In the genomic region with DNA sequence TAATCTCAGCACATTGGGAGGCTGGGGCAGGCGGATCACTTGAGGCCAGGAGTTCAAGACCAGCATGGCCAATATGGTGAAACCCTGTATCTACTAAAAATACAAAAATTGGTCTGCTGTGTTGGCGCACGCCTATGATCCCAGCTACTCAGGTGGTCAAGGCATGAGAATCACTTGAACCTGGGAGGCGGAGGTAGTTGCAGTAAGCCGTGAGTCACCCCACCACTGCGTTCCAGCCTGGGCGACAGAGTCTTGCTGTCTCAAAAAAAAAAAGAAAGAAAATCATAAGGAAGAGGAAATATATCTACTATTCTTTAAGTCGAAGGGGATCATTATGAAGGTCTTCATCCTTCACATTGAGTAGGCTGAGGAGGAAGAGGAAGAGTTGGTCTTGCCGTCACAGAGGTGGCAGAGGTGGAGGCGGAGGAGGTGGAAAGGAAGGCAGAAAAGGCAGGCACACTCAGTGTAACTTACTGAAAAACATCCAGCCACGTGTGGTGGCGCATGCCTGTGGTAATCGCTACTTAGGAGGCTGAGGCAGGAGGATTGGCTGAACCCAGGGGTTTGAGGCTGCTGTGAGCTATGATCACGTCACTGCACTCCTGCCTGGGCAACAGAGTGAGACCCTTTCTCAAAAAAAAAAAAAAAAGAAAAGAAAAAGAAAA, we compare ENCODE assay signal across 13 cellular contexts. TPM values are rescaled to one million over a fixed set of nuclear protein-coding genes. Genes with fewer than 3 reads are reported as not detected.
A peak's percentile ranks its signal among the peaks of the same experiment; 100 is the strongest.
DNase-seq lines count a peak whose midpoint lies in the region; ATAC-seq and TF ChIP-seq lines count a peak whose summit lies in the region.
"Had no signal": no experiment of that assay in that cellular context is flagged by ENCODE, and none has a peak within 500 bp of the region (broad histone marks: within the 10 kb centered on the region; RNA-seq: fewer than 3 reads in every experiment).

No MANE protein-coding gene starts in this region.

- ATAC-seq in naive B cell (ENCODE audit: low read depth in 2 of 2) (no peak), GM21825 (IDR thresholded peaks at IDR 0.05; ENCODE audit: unreplicated experiment) (no peak), PC-3 (no peak)
- ATAC-seq: gastroesophageal sphincter had no signal

- peak; percentile 31 for DNase-seq in CD1c-positive myeloid dendritic cell (ENCODE audit: extremely low spot score)
- peak; percentile 78 for DNase-seq in activated naive CD4-positive, alpha-beta T cell treated with anti-CD3 and anti-CD28 coated beads for 36 hours
- DNase-seq in naive B cell = no peak
- DNase-seq in SKM-1 (lab: John Stamatoyannopoulos, UW; ENCODE audit: unreplicated experiment) = no peak
- DNase-seq in GM13977 (ENCODE audit: low spot score) = no peak
- DNase-seq in PC-3 = no peak
- DNase-seq: DND-41, SW 1271 had no signal

- H3K4me2 ChIP-seq in PC-3 (ENCODE audit: low read length) = no peak overlapping the region

- no peaks in the 10 kb centered on the region for H3K9me3 Mint-ChIP-seq in T-helper 1 cell treated with Interleukin-12 subunit alpha and Interleukin-12 subunit beta and Interleukin-4 antibody, amounts not matched to agents 30 μg/mL and 1 μg/mL, for 36 hours
- H3K9me3 Mint-ChIP-seq in activated naive CD4-positive, alpha-beta T cell treated with anti-CD3 and anti-CD28 coated beads for 36 hours = no peaks in the 10 kb centered on the region
- H3K9me3 Mint-ChIP-seq in naive B cell = no peaks in the 10 kb centered on the region

- no peak overlapping the region for H2AFZ ChIP-seq in PC-3 (ENCODE audit: low read length)

- H3K9me2 ChIP-seq in PC-3 (replicated peaks; ENCODE audit: low read length) = no peaks in the 10 kb centered on the region

- H3K27ac Mint-ChIP-seq in T-helper 1 cell treated with Interleukin-12 subunit alpha and Interleukin-12 subunit beta and Interleukin-4 antibody, amounts not matched to agents 30 μg/mL and 1 μg/mL, for 36 hours = peak overlapping the region; percentile 82
- peak overlapping the region; percentile 95 for H3K27ac Mint-ChIP-seq in activated naive CD4-positive, alpha-beta T cell treated with anti-CD3 and anti-CD28 coated beads for 36 hours
- H3K27ac Mint-ChIP-seq in naive B cell = peak overlapping the region in 5 of 6 donors; percentile 58 to 99 (median 95)

- peaks cover 12% of the 10 kb centered on the region; the same call in 1 of the 2 replicates for H4K20me1 ChIP-seq in PC-3 (ENCODE audit: low read length)

- no peak overlapping the region for H3K9ac ChIP-seq in PC-3 (ENCODE audit: low read length)

- H3K4me1 ChIP-seq in PC-3 (ENCODE audit: insufficient read depth, low read length) = no peaks in the 10 kb centered on the region

- peaks cover 29% of the 10 kb centered on the region for H3K79me2 ChIP-seq in PC-3 (ENCODE audit: low read length)

- no TSS peak for BruUV-seq in PC-3 (replicated peaks; lab: Mats Ljungman, UMichigan)

- intact Hi-C loops in activated naive CD4-positive, alpha-beta T cell treated with anti-CD3 and anti-CD28 coated beads for 36 hours (cut with micrococcal nuclease) = loop anchor here (1.0 kb wide), 1 partner anchor 8 kb away; no protein-coding TSS in a partner anchor
- intact Hi-C loops in PC-3 (cut with micrococcal nuclease) = no loop called here

- H3K27me3 Mint-ChIP-seq in T-helper 1 cell treated with Interleukin-12 subunit alpha and Interleukin-12 subunit beta and Interleukin-4 antibody, amounts not matched to agents 30 μg/mL and 1 μg/mL, for 36 hours (ENCODE audit: low read depth) = no peaks in the 10 kb centered on the region
- H3K27me3 Mint-ChIP-seq in activated naive CD4-positive, alpha-beta T cell treated with anti-CD3 and anti-CD28 coated beads for 36 hours (ENCODE audit: low read depth) = no peaks in the 10 kb centered on the region
- H3K27me3 Mint-ChIP-seq in naive B cell = no peaks in the 10 kb centered on the region

- H3K9me3 ChIP-seq in PC-3 (ENCODE audit: low read length) = no peaks in the 10 kb centered on the region
- H3K9me3 ChIP-seq: gastroesophageal sphincter, prostate gland had no signal

- H3K27ac ChIP-seq in PC-3 (ENCODE audit: low read length) = no peak overlapping the region
- H3K27ac ChIP-seq: gastroesophageal sphincter, prostate gland had no signal

- H3K36me3 ChIP-seq in PC-3 (ENCODE audit: low read depth, low read length) = peaks cover 9% of the 10 kb centered on the region; the same call in 1 of the 2 replicates

- no peaks in the 10 kb centered on the region for H3F3A ChIP-seq in PC-3 (ENCODE audit: low read length, unreplicated experiment)

- H3K4me3 Mint-ChIP-seq in T-helper 1 cell treated with Interleukin-12 subunit alpha and Interleukin-12 subunit beta and Interleukin-4 antibody, amounts not matched to agents 30 μg/mL and 1 μg/mL, for 36 hours = peak overlapping the region; percentile 63
- peak overlapping the region; percentile 19 for H3K4me3 Mint-ChIP-seq in activated naive CD4-positive, alpha-beta T cell treated with anti-CD3 and anti-CD28 coated beads for 36 hours
- peak overlapping the region in 7 of 8 donors; percentile 25 to 83 (median 48) for H3K4me3 Mint-ChIP-seq in naive B cell

- no peak overlapping the region for H3K4me3 ChIP-seq in PC-3 (ENCODE audit: low read length)
- H3K4me3 ChIP-seq: gastroesophageal sphincter, prostate gland had no signal

- in situ Hi-C loops in GM13977 (cut with MboI; ENCODE audit: low pct_unique_long_range_greater_than_20kb, low sequenced_read_pairs, unreplicated experiment) = no loop called here

- no peaks in the 10 kb centered on the region for H3K27me3 ChIP-seq in PC-3 (ENCODE audit: low read length)
- H3K27me3 ChIP-seq: gastroesophageal sphincter had no signal

- POLR2A ChIA-PET in PC-3 (lab: Charles Lee; ENCODE audit: unreplicated experiment) = interaction anchor here (0.6 kb wide), 1 partner anchor 658 kb away, joined by 3 read pairs; no protein-coding TSS in a partner anchor

- CTCF ChIA-PET in activated naive CD4-positive, alpha-beta T cell treated with anti-CD3 and anti-CD28 coated beads for 36 hours (lab: Charles Lee) = interaction anchor here (0.7 to 29.5 kb wide), 3 partner anchors 12 to 161 kb away, joined by 3 to 1193 read pairs (median 6); a partner anchor contains a TSS
- CTCF ChIA-PET in PC-3 (lab: Charles Lee) = no interaction called here

- TF ChIP-seq CTCF in GM13977 (IDR thresholded peaks at IDR 0.05; ENCODE audit: extremely low read depth, insufficient read depth, missing control alignments) (no peak), PC-3 (conservative IDR thresholded peaks at IDR 0.05; ENCODE audit: low read depth, low read length) (no peak)

- H3K36me3 Mint-ChIP-seq in T-helper 1 cell treated with Interleukin-12 subunit alpha and Interleukin-12 subunit beta and Interleukin-4 antibody, amounts not matched to agents 30 μg/mL and 1 μg/mL, for 36 hours (ENCODE audit: low read depth) = peaks cover 42% of the 10 kb centered on the region
- H3K36me3 Mint-ChIP-seq in activated naive CD4-positive, alpha-beta T cell treated with anti-CD3 and anti-CD28 coated beads for 36 hours (ENCODE audit: low read depth) = peaks cover 47% of the 10 kb centered on the region
- H3K36me3 Mint-ChIP-seq in naive B cell = peaks cover 0 to 20% of the 10 kb centered on the region in 2 donors

- peaks cover 65% of the 10 kb centered on the region for H3K4me1 Mint-ChIP-seq in T-helper 1 cell treated with Interleukin-12 subunit alpha and Interleukin-12 subunit beta and Interleukin-4 antibody, amounts not matched to agents 30 μg/mL and 1 μg/mL, for 36 hours (ENCODE audit: low read depth)
- H3K4me1 Mint-ChIP-seq in activated naive CD4-positive, alpha-beta T cell treated with anti-CD3 and anti-CD28 coated beads for 36 hours (ENCODE audit: low read depth) = peaks cover 86% of the 10 kb centered on the region
- peaks cover 73 to 89% (median 84%) of the 10 kb centered on the region in 3 donors for H3K4me1 Mint-ChIP-seq in naive B cell

RNA-seq across cellular contexts. Expression of a gene that starts 14.2 kb away (rescaled TPM):
- total RNA-seq in activated naive CD4-positive, alpha-beta T cell treated with anti-CD3 and anti-CD28 coated beads for 36 hours = 100 to 1,000 TPM; 272 to 282 TPM
- 100 to 1,000 TPM; 176 to 273 (median 216) TPM for polyA plus RNA-seq in naive B cell (ENCODE audit: low read depth in 6 of 6)
- total RNA-seq in PC-3 (2014; rRNA removed) = 38.0 and 50.3 TPM in 2 replicates

RNA-seq across cellular contexts. Expression of a gene that starts 16.5 kb away (rescaled TPM):
- not detected for total RNA-seq in activated naive CD4-positive, alpha-beta T cell treated with anti-CD3 and anti-CD28 coated beads for 36 hours
- not detected for polyA plus RNA-seq in naive B cell (ENCODE audit: low read depth in 6 of 6)
- total RNA-seq in PC-3 (2014; rRNA removed) = not detected in 2 replicates

RNA-seq across cellular contexts. Expression of a gene that starts 30.3 kb away (rescaled TPM):
- not detected for total RNA-seq in activated naive CD4-positive, alpha-beta T cell treated with anti-CD3 and anti-CD28 coated beads for 36 hours
- not detected for polyA plus RNA-seq in naive B cell (ENCODE audit: low read depth in 6 of 6)
- not detected in 2 replicates for total RNA-seq in PC-3 (2014; rRNA removed)
- total RNA-seq: activated CD8-positive, alpha-beta memory T cell treated with anti-CD3 and anti-CD28 coated beads for 36 hours; gastroesophageal sphincter had no signal

RNA-seq across cellular contexts. Expression of a gene that starts 46.9 kb away (rescaled TPM):
- total RNA-seq in activated naive CD4-positive, alpha-beta T cell treated with anti-CD3 and anti-CD28 coated beads for 36 hours = 10 to 100 TPM; 58.9 to 69.2 TPM
- polyA plus RNA-seq in naive B cell (ENCODE audit: low read depth in 6 of 6) = 10 to 100 TPM in 5 of 6 donors, 1 to 10 TPM in 1; 9.3 to 21.5 (median 13.1) TPM
- total RNA-seq in PC-3 (2014; rRNA removed) = 20.3 and 29.7 TPM in 2 replicates

RNA-seq across cellular contexts. Expression of a gene that starts 47.4 kb away (rescaled TPM):
- not detected for total RNA-seq in activated naive CD4-positive, alpha-beta T cell treated with anti-CD3 and anti-CD28 coated beads for 36 hours
- not detected for polyA plus RNA-seq in naive B cell (ENCODE audit: low read depth in 6 of 6)
- total RNA-seq in PC-3 (2014; rRNA removed) = not detected in 2 replicates
- total RNA-seq: activated CD8-positive, alpha-beta memory T cell treated with anti-CD3 and anti-CD28 coated beads for 36 hours; gastroesophageal sphincter had no signal

Comparison
In these comparisons a context has a peak if more than half of its experiments do, and no peak if none do; other contexts are left out.
1. DNase-seq: peak in CD1c-positive myeloid dendritic cell (single experiment) and activated naive CD4-positive, alpha-beta T cell treated with anti-CD3 and anti-CD28 coated beads for 36 hours (single experiment); none in naive B cell (single experiment), SKM-1 (single experiment), GM13977 (single experiment) and PC-3 (single experiment).
2. Peak in every context shown above with its lines, with median percentiles within 50 percentile points of each other: H3K27ac Mint-ChIP-seq and H3K4me3 Mint-ChIP-seq.